In genomic region chr11:119376197-119376847, GRCh38 we compare ENCODE assay signal across 10 cellular contexts. TPM values are rescaled to one million over a fixed set of nuclear protein-coding genes. Genes with fewer than 3 reads are reported as not detected.
DNase-seq lines count a peak whose midpoint lies in the region; ATAC-seq and TF ChIP-seq lines count a peak whose summit lies in the region.
"Had no signal": no experiment of that assay in that cellular context is flagged by ENCODE, and none has a peak within 500 bp of the region (broad histone marks: within the 10 kb centered on the region; RNA-seq: fewer than 3 reads in every experiment).

No MANE protein-coding gene starts in this region.

- dilution Hi-C loops in IMR-90 (cut with HindIII; ENCODE audit: low sequenced_read_pairs, unreplicated experiment): no loop called here

- no peak for TF ChIP-seq POLR2A in IMR-90 (IDR thresholded peaks at IDR 0.05; ENCODE audit: low read depth, low read length)
- no peak for TF ChIP-seq POLR2A in stomach (IDR thresholded peaks at IDR 0.05)

- TF ChIP-seq EP300 in stomach (IDR thresholded peaks at IDR 0.05): no peak

- intact Hi-C loops in IMR-90 (cut with micrococcal nuclease): no loop called here
- intact Hi-C loops in stomach (cut with DNase I; ENCODE audit: low total_unique reads): no loop called here

- DNase-seq in IMR-90 (peak; percentile 37), WTC11 (ENCODE audit: low spot score) (no peak), hypothalamus (lab: John Stamatoyannopoulos, UW) (peak; percentile 59 to 98 (median 92)), stomach (peak; percentile 84), T-helper 1 cell (no peak)
- no peak for DNase-seq in activated CD4-positive, CD25-positive, alpha-beta regulatory T cell (lab: John Stamatoyannopoulos, UW)
- no peak for DNase-seq in stimulated activated CD4-positive, alpha-beta T cell treated with anti-CD3 and anti-CD28 coated beads, Interleukin-4, amount 100 ng/mL, for 1 hour

- H3K27me3 ChIP-seq in IMR-90 (ENCODE audit: control insufficient read depth, insufficient read depth, low read length): no peaks in the 10 kb centered on the region
- no peaks in the 10 kb centered on the region for H3K27me3 ChIP-seq in stomach
- H3K27me3 ChIP-seq: SJSA1 had no signal

- H3K36me3 ChIP-seq in IMR-90 (ENCODE audit: control insufficient read depth, insufficient read depth, low read length): no peaks in the 10 kb centered on the region
- H3K36me3 ChIP-seq in stomach: no peaks in the 10 kb centered on the region
- H3K36me3 ChIP-seq: SJSA1 had no signal

- no peaks in the 10 kb centered on the region for H3K36me3 Mint-ChIP-seq in WTC11
- H3K36me3 Mint-ChIP-seq: memory B cell had no signal

- H4K8ac ChIP-seq in IMR-90 (ENCODE audit: low read depth in 2 of 2, low read length in 2 of 2): 0 out of 4 replicates have a peak overlapping the region, but pooled peaks of 1 of the 2 experiments have one; percentile 6

- no peaks in the 10 kb centered on the region for H3K9me3 ChIP-seq in IMR-90 (ENCODE audit: control insufficient read depth, insufficient read depth, low read length)
- H3K9me3 ChIP-seq in stomach: no peaks in the 10 kb centered on the region
- H3K9me3 ChIP-seq: SJSA1 had no signal

- no peak overlapping the region for H3K56ac ChIP-seq in IMR-90 (ENCODE audit: extremely low read depth, insufficient read depth, low read length)

- peak overlapping the region; percentile 68 for H2AK9ac ChIP-seq in IMR-90 (replicated peaks; ENCODE audit: low read depth, low read length, poor library complexity)

- H3K18ac ChIP-seq in IMR-90 (ENCODE audit: low read depth, low read length): no peak overlapping the region; the same call in 1 of the 2 replicates

- peak overlapping the region; percentile 29; the same call in 1 of the 2 replicates for H2BK20ac ChIP-seq in IMR-90 (ENCODE audit: low read depth, low read length)

- peak overlapping the region; percentile 69 for H3K27ac Mint-ChIP-seq in WTC11
- H3K27ac Mint-ChIP-seq: memory B cell had no signal

- H3K4me2 ChIP-seq in IMR-90 (ENCODE audit: low read depth, low read length): no peak overlapping the region; the same call in 1 of the 2 replicates

- H2AFZ ChIP-seq in IMR-90 (replicated peaks; ENCODE audit: low read length, poor library complexity): peak overlapping the region; percentile 78

- no peaks in the 10 kb centered on the region; the same call in 1 of the 2 replicates for H3K9me1 ChIP-seq in IMR-90 (ENCODE audit: insufficient read depth, low read length)

- H4K20me1 ChIP-seq in IMR-90 (ENCODE audit: insufficient read depth, low read length): no peaks in the 10 kb centered on the region

- TF ChIP-seq CTCF in IMR-90 (conservative IDR thresholded peaks at IDR 0.05; ENCODE audit: low read depth, low read length): no peak
- TF ChIP-seq CTCF in WTC11 (IDR thresholded peaks at IDR 0.05): no peak
- TF ChIP-seq CTCF in stomach (IDR thresholded peaks at IDR 0.05): no peak

- H2BK5ac ChIP-seq in IMR-90 (ENCODE audit: low read depth, low read length, poor library complexity, severe bottlenecking): peak overlapping the region; percentile 26

- H3K4ac ChIP-seq in IMR-90 (ENCODE audit: low read depth, low read length): peak overlapping the region; percentile 50; the same call in 1 of the 2 replicates

- H3K9me3 Mint-ChIP-seq in WTC11: no peaks in the 10 kb centered on the region
- H3K9me3 Mint-ChIP-seq: memory B cell had no signal

- in situ Hi-C loops in IMR-90 (cut with MboI; ENCODE audit: low sequenced_read_pairs): no loop called here

- H3K4me1 Mint-ChIP-seq in WTC11: peaks cover 74% of the 10 kb centered on the region
- H3K4me1 Mint-ChIP-seq: memory B cell had no signal

- ATAC-seq in IMR-90 (ENCODE audit: low read depth): no peak
- ATAC-seq in WTC11: no peak
- ATAC-seq in GM21515 (IDR thresholded peaks at IDR 0.05; ENCODE audit: unreplicated experiment): no peak

- no peak overlapping the region for H3K14ac ChIP-seq in IMR-90 (replicated peaks; ENCODE audit: low read depth, low read length)

- H3K4me3 Mint-ChIP-seq in WTC11: no peak overlapping the region
- H3K4me3 Mint-ChIP-seq: memory B cell had no signal

- H3K9ac ChIP-seq in IMR-90 (ENCODE audit: low read depth, low read length): no peak overlapping the region

- 27% methylated on average over 3 of the region's 11 CpGs; no CpG with 5 or more reads in 1 of the 2 experiments for WGBS in IMR-90 (ENCODE audit: extremely low coverage in 2 of 2, insufficient read length in 1 of 2), 2 experiments
- WGBS in stomach, 5 donors: 23 to 54% (median 47%) methylated on average over 3 to 11 of the region's 11 CpGs

- peak overlapping the region; percentile 13; the same call in 1 of the 2 replicates for H4K91ac ChIP-seq in IMR-90 (ENCODE audit: insufficient read depth, low read depth, low read length)

- no peak overlapping the region for H3K4me3 ChIP-seq in IMR-90 (ENCODE audit: insufficient read depth, low read depth, low read length)
- peak overlapping the region in 1 of 4 donors; percentile 5 for H3K4me3 ChIP-seq in stomach
- H3K4me3 ChIP-seq: SJSA1 had no signal

- H3K27me3 Mint-ChIP-seq in WTC11 (ENCODE audit: low read depth): peaks cover 18% of the 10 kb centered on the region

- TF ChIP-seq RAD21 in IMR-90 (IDR thresholded peaks at IDR 0.05; ENCODE audit: low read length): no peak

- peak overlapping the region; percentile 26; the same call in 1 of the 2 replicates for H2BK120ac ChIP-seq in IMR-90 (ENCODE audit: low read depth, low read length)

- POLR2A ChIA-PET in IMR-90 (lab: Charles Lee; ENCODE audit: unreplicated experiment) (interaction anchor here (1.1 kb wide), 1 partner anchor 20 kb away, joined by 3 read pairs; no protein-coding TSS in a partner anchor), WTC11 (lab: Charles Lee) (interaction anchor here (0.9 to 1.0 kb wide), 2 partner anchors 9 to 35 kb away, joined by 3 read pairs; partner anchors contain the start of gene C1QTNF5)

- H3K23ac ChIP-seq in IMR-90 (ENCODE audit: low read depth, low read length): no peak overlapping the region

- CTCF ChIA-PET in IMR-90 (lab: Yijun Ruan, JAX) (interaction anchor here (0.7 to 4.0 kb wide), 5 partner anchors 20 to 99 kb away, joined by 3 to 32 read pairs (median 5); no protein-coding TSS in a partner anchor), WTC11 (lab: Charles Lee) (interaction anchor here (0.9 to 12.9 kb wide), 13 partner anchors 9 to 257 kb away, joined by 3 to 262 read pairs (median 20); partner anchors contain the start of genes C1QTNF5, MCAM and MFRP)

- H2AK5ac ChIP-seq in IMR-90 (ENCODE audit: low read depth, low read length): peak overlapping the region; percentile 27; the same call in 1 of the 2 replicates

- H3K27ac ChIP-seq in IMR-90 (ENCODE audit: insufficient read depth, low read length): no peak overlapping the region
- peak overlapping the region; percentile 5 to 93 (median 81) for H3K27ac ChIP-seq in stomach
- H3K27ac ChIP-seq: SJSA1 had no signal

- no peak overlapping the region; the same call in 2 of the 3 replicates for H2BK15ac ChIP-seq in IMR-90 (ENCODE audit: low read depth, low read length)

- peak overlapping the region; percentile 58; the same call in 1 of the 2 replicates for H4K5ac ChIP-seq in IMR-90 (ENCODE audit: low read depth, low read length)

- no peaks in the 10 kb centered on the region for H3K79me1 ChIP-seq in IMR-90 (ENCODE audit: low read depth in 1 of 2, low read length in 2 of 2)

- peaks cover 26% of the 10 kb centered on the region for H3K4me1 ChIP-seq in IMR-90 (ENCODE audit: control insufficient read depth, insufficient read depth, low read length)
- peaks cover 34 to 91% (median 58%) of the 10 kb centered on the region in 4 donors for H3K4me1 ChIP-seq in stomach

- BruUV-seq in IMR-90 (replicated peaks; lab: Mats Ljungman, UMichigan): no TSS peak

RNA-seq across cellular contexts. Expression of gene USP2, which starts 5.2 kb away (rescaled TPM):
- total RNA-seq in IMR-90 (2012; rRNA removed): under 0.01 and 0.18 TPM in 2 replicates
- polyA plus RNA-seq in IMR-90 (2012; rRNA removed): 0.63 and 0.79 TPM in 2 replicates
- 0.25 and 0.74 TPM in 2 replicates for polyA plus RNA-seq in IMR-90 (2012; cell fraction: cytosol; rRNA removed)
- polyA plus RNA-seq in IMR-90 (2012; cell fraction: nucleus; rRNA removed; ENCODE audit: low replicate concordance): 1.8 and 3.1 TPM in 2 replicates
- 7.3 to 8.2 TPM (median 8.0 TPM) in 3 replicates for total RNA-seq in WTC11 (2021)
- total RNA-seq in stomach: 10 to 100 TPM in 1 of 5 donors, 1 to 10 TPM in 4; 1.4 to 17.4 (median 3.1) TPM
- polyA plus RNA-seq in stomach: 1 to 10 TPM; 1.4 to 7.8 (median 2.6) TPM

RNA-seq across cellular contexts. Expression of gene MFRP, which starts 29.8 kb away (rescaled TPM):
- total RNA-seq in IMR-90 (2012; rRNA removed): not detected in 2 replicates
- polyA plus RNA-seq in IMR-90 (2012; rRNA removed): not detected in 2 replicates
- polyA plus RNA-seq in IMR-90 (2012; cell fraction: cytosol; rRNA removed): 0.02 and 0.05 TPM in 2 replicates
- polyA plus RNA-seq in IMR-90 (2012; cell fraction: nucleus; rRNA removed; ENCODE audit: low replicate concordance): not detected in 2 replicates
- total RNA-seq in WTC11 (2021): not detected in 3 replicates
- total RNA-seq in stomach: not detected
- polyA plus RNA-seq in stomach: not detected
- total RNA-seq: SJSA1 had no signal

RNA-seq across cellular contexts. Expression of gene C1QTNF5, which starts 35.6 kb away (rescaled TPM):
- total RNA-seq in IMR-90 (2012; rRNA removed) (1.9 and 2.0 TPM in 2 replicates), WTC11 (2021) (2.0 to 3.0 TPM (median 2.2 TPM) in 3 replicates), stomach (100 to 1,000 TPM in 1 of 5 donors, 10 to 100 TPM in 4; 11.4 to 169 (median 17.4) TPM)
- polyA plus RNA-seq in IMR-90 (2012; rRNA removed) (5.4 and 5.8 TPM in 2 replicates), stomach (10 to 100 TPM; 12.7 to 30.3 (median 20.6) TPM)
- polyA plus RNA-seq in IMR-90 (2012; cell fraction: cytosol; rRNA removed): 5.1 and 9.5 TPM in 2 replicates
- polyA plus RNA-seq in IMR-90 (2012; cell fraction: nucleus; rRNA removed; ENCODE audit: low replicate concordance): 5.6 and 7.4 TPM in 2 replicates

RNA-seq across cellular contexts. Expression of gene RNF26, which starts 42.0 kb away (rescaled TPM):
- 3.4 and 3.6 TPM in 2 replicates for total RNA-seq in IMR-90 (2012; rRNA removed)
- 36.7 and 38.1 TPM in 2 replicates for polyA plus RNA-seq in IMR-90 (2012; rRNA removed)
- polyA plus RNA-seq in IMR-90 (2012; cell fraction: cytosol; rRNA removed): 34.0 and 44.0 TPM in 2 replicates
- polyA plus RNA-seq in IMR-90 (2012; cell fraction: nucleus; rRNA removed; ENCODE audit: low replicate concordance): 7.8 and 14.3 TPM in 2 replicates
- total RNA-seq in WTC11 (2021): 90.0 to 91.1 TPM (median 90.6 TPM) in 3 replicates
- 10 to 100 TPM in 2 of 5 donors, 1 to 10 TPM in 2, not detected in 1; 1.3 to 45.8 (median 11.7) TPM for total RNA-seq in stomach
- 10 to 100 TPM in 2 of 3 donors, 1 to 10 TPM in 1; 7.0 to 14.8 (median 10.3) TPM for polyA plus RNA-seq in stomach

RNA-seq across cellular contexts. Expression of gene THY1, which starts 46.6 kb away (rescaled TPM):
- total RNA-seq in IMR-90 (2012; rRNA removed) (703 and 816 TPM in 2 replicates), WTC11 (2021) (325 to 376 TPM (median 365 TPM) in 3 replicates), stomach (10 to 100 TPM in 2 of 5 donors, 1 to 10 TPM in 3; 1.2 to 12.5 (median 8.1) TPM)
- polyA plus RNA-seq in IMR-90 (2012; rRNA removed) (1,657 and 2,603 TPM in 2 replicates), stomach (10 to 100 TPM in 1 of 3 donors, 1 to 10 TPM in 2; 4.9 to 13.7 (median 7.6) TPM)
- polyA plus RNA-seq in IMR-90 (2012; cell fraction: cytosol; rRNA removed): 329 and 2,274 TPM in 2 replicates
- polyA plus RNA-seq in IMR-90 (2012; cell fraction: nucleus; rRNA removed; ENCODE audit: low replicate concordance): 846 and 954 TPM in 2 replicates

Comparison
In these comparisons a context has a peak if more than half of its experiments do, and no peak if none do; other contexts are left out.
1. DNase-seq: peak in IMR-90 (single experiment), hypothalamus (51 of 51) and stomach (single experiment); none in WTC11 (single experiment), T-helper 1 cell (0 of 5), activated CD4-positive, CD25-positive, alpha-beta regulatory T cell (0 of 4) and stimulated activated CD4-positive, alpha-beta T cell treated with anti-CD3 and anti-CD28 coated beads, Interleukin-4, amount 100 ng/mL, for 1 hour (single experiment).